Comparison of ENCODE assay signal across 8 cellular contexts in the genomic region with DNA sequence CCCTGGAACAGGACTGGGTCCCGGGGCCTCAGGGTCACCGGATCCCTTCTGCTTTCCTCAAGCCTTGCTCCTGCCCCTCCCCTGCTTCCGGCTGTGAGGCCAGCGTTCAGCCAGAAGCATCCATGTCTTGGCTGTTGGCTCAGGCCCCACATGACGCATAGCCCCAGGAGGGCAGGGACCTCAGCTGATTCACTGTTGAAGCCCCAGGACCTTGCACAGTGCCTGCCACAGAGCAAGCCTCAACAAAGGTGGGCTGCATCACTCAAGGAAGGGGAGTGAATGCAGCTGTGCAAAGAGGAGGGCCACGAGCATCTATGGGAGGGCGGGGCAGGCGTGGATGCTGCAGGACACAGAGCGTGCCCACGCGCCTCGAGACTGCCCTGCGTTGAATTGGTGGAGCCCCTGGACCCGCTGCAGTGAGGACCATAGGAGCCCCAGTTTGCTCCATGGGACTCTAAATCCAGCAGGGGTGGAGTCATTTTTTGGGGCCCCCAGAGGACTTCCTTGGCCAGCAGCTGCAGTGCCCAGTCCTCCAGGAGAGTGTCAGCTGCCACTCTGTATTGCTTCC. TPM values are rescaled to one million over a fixed set of nuclear protein-coding genes. Genes with fewer than 3 reads are reported as not detected.
DNase-seq lines count a peak whose midpoint lies in the region; ATAC-seq and TF ChIP-seq lines count a peak whose summit lies in the region.

No MANE protein-coding gene starts in this region.

- intact Hi-C loops in psoas muscle (cut with DNase I): loop anchor here (1.0 to 2.0 kb wide), 3 partner anchors 29 to 60 kb away; partner anchors contain the start of gene ITGA3 (in 1 of the 2)

- peak overlapping the region; percentile 23 for H3K4me3 ChIP-seq in SJCRH30
- peak overlapping the region; percentile 30 for H3K4me3 ChIP-seq in psoas muscle

- peak; percentile 77 for DNase-seq in GOT3 (lab: John Stamatoyannopoulos, UW)
- DNase-seq in SJCRH30: peak; percentile 71 to 72
- DNase-seq in fibroblast of the conjunctiva (ENCODE audit: low read depth): peak; percentile 70
- DNase-seq in psoas muscle: peak; percentile 77
- DNase-seq in NCI-H524 treated with DMSO at 0.1 percent for 48 hours (lab: John Stamatoyannopoulos, UW): no peak
- DNase-seq in Ammon's horn (ENCODE audit: low spot score): no peak

- H3K27me3 ChIP-seq in SJCRH30 (no peaks in the 10 kb centered on the region), psoas muscle (ENCODE audit: insufficient read depth in 3 of 3, low read length in 2 of 3) (peaks cover 0 to 17% (median 2%) of the 10 kb centered on the region in 3 donors)

- H3K9me3 ChIP-seq in SJCRH30 (replicated peaks) (peaks cover 5% of the 10 kb centered on the region), psoas muscle (no peaks in the 10 kb centered on the region)

- H3K27ac ChIP-seq in SJCRH30 (peak overlapping the region; percentile 52), psoas muscle (peak overlapping the region; percentile 23)

- no peaks in the 10 kb centered on the region for H3K36me3 ChIP-seq in SJCRH30
- H3K36me3 ChIP-seq in psoas muscle (ENCODE audit: insufficient read depth in 1 of 2, low read depth in 1 of 2): no peaks in the 10 kb centered on the region

- no peak for TF ChIP-seq CTCF in psoas muscle (IDR thresholded peaks at IDR 0.05)

- H3K4me1 ChIP-seq in SJCRH30 (peaks cover 18% of the 10 kb centered on the region), psoas muscle (peaks cover 6% of the 10 kb centered on the region)

- 34 to 39% (median 37%) methylated on average over 14 of the region's 14 CpGs for WGBS in psoas muscle, 3 donors

- peak; percentile 58 to 79 (median 68) for ATAC-seq in psoas muscle
- ATAC-seq in HG03097 (IDR thresholded peaks at IDR 0.05; ENCODE audit: low FRiP score, unreplicated experiment): no peak
- ATAC-seq in GM18873 (IDR thresholded peaks at IDR 0.05; ENCODE audit: low FRiP score, unreplicated experiment): no peak

RNA-seq across cellular contexts. Expression of gene ITGA3, which starts 28.2 kb away (rescaled TPM):
- total RNA-seq in SJCRH30 (2014; rRNA removed; shearing (Covaris generic)): 2.9 and 3.7 TPM in 2 replicates
- total RNA-seq in psoas muscle: 10 to 100 TPM in 3 of 4 donors, 1 to 10 TPM in 1; 7.8 to 21.9 (median 15.0) TPM
- 10 to 100 TPM in 1 of 3 donors, 1 to 10 TPM in 2; 4.9 to 21.5 (median 5.6) TPM for polyA plus RNA-seq in psoas muscle

RNA-seq across cellular contexts. Expression of gene DLX3, which starts 32.7 kb away (rescaled TPM):
- not detected in 2 replicates for total RNA-seq in SJCRH30 (2014; rRNA removed; shearing (Covaris generic))
- total RNA-seq in psoas muscle: not detected
- polyA plus RNA-seq in psoas muscle: under 1 TPM in 1 of 3 donors, not detected in 2; 0.03 TPM

RNA-seq across cellular contexts. Expression of gene DLX4, which starts 58.7 kb away (rescaled TPM):
- 0.10 and 0.34 TPM in 2 replicates for total RNA-seq in SJCRH30 (2014; rRNA removed; shearing (Covaris generic))
- not detected for total RNA-seq in psoas muscle
- polyA plus RNA-seq in psoas muscle: not detected

Comparison
In these comparisons a context has a peak if more than half of its experiments do, and no peak if none do; other contexts are left out.
1. DNase-seq: peak in GOT3 (single experiment), SJCRH30 (2 of 2), fibroblast of the conjunctiva (single experiment) and psoas muscle (2 of 2); none in NCI-H524 treated with DMSO at 0.1 percent for 48 hours (single experiment) and Ammon's horn (single experiment).
2. ATAC-seq: peak in psoas muscle (4 of 4); none in HG03097 (single experiment) and GM18873 (single experiment).